ENCODE assay signal across 8 cellular contexts in the genomic region with DNA sequence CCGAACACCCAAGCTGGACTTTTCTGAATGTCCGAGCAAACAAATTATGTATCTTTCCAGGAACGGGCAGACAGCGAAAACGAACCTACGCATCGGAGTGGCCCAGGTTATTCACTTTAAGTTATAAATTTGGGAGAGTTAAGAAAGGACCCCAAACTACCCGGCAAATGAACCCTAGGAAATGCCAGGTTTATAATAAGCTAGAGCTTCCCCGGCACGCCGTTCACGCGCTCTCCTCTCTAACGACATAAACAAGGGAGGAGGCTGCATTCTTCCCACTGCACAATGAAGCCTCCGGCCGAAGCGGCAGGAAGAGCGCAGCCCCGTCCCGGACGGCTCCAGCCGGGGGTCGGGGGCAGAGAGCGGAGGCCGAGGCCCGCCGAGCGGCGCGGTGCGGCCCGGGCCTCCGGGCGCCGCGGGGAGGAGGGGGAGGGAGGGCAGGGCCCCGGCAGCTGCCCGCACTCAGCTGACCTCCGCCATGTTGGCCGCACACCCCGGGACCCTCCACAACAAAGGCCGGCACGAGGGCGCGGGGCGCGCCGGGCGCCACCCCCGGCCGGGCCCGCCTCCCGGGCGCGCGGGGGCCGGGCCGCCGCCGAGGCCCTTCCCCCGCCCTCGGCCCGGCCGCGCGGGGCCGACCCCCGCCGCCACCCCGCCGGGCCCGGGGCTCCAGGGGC. TPM values are rescaled to one million over a fixed set of nuclear protein-coding genes. Genes with fewer than 3 reads are reported as not detected.
DNase-seq lines count a peak whose midpoint lies in the region; ATAC-seq and TF ChIP-seq lines count a peak whose summit lies in the region.

No MANE protein-coding gene starts in this region.

- intact Hi-C loops in Panc1 (cut with micrococcal nuclease; ENCODE audit: unreplicated experiment), result no loop called here
- intact Hi-C loops in adrenal gland (cut with DNase I), result no loop called here
- intact Hi-C loops in ovary (cut with DNase I), result loop anchor here in 3 of 4 donors (10.0 kb wide), 3 partner anchors 120 to 230 kb away; a partner anchor contains a TSS

- H3K27ac Mint-ChIP-seq in CD8-positive, alpha-beta memory T cell, result peak overlapping the region; percentile 73 to 97 (median 92)

- H3K4me1 ChIP-seq in CD8-positive, alpha-beta memory T cell (ENCODE audit: insufficient read depth, low read length), result peaks cover 16% of the 10 kb centered on the region
- H3K4me1 ChIP-seq in Panc1 (ENCODE audit: control insufficient read depth, insufficient read depth, low read length), result peaks cover 9% of the 10 kb centered on the region
- H3K4me1 ChIP-seq in adrenal gland (replicated peaks in 1 of 2), result peaks cover 35 to 36% of the 10 kb centered on the region in 2 donors
- H3K4me1 ChIP-seq in cardiac muscle cell (ENCODE audit: low read depth), result peaks cover 13% of the 10 kb centered on the region
- H3K4me1 ChIP-seq in ovary (ENCODE audit: insufficient read depth), result peaks cover 20% of the 10 kb centered on the region

- peaks cover 0 to 3% of the 10 kb centered on the region in 2 donors for H3K27me3 Mint-ChIP-seq in CD8-positive, alpha-beta memory T cell

- TF ChIP-seq POLR2A in adrenal gland (IDR thresholded peaks at IDR 0.05) (peak in 1 of 2 donors; percentile 46), ovary (IDR thresholded peaks at IDR 0.05) (no peak)

- H3K9me3 ChIP-seq in CD8-positive, alpha-beta memory T cell (ENCODE audit: low read length), result no peaks in the 10 kb centered on the region
- no peaks in the 10 kb centered on the region for H3K9me3 ChIP-seq in Panc1 (ENCODE audit: control insufficient read depth, insufficient read depth, low read depth, low read length)
- no peaks in the 10 kb centered on the region for H3K9me3 ChIP-seq in adrenal gland (replicated peaks in 1 of 3)
- H3K9me3 ChIP-seq in cardiac muscle cell (ENCODE audit: low read depth), result no peaks in the 10 kb centered on the region
- H3K9me3 ChIP-seq in ovary, result no peaks in the 10 kb centered on the region

- TF ChIP-seq EP300 in ovary (IDR thresholded peaks at IDR 0.05), result no peak

- H3K4me3 Mint-ChIP-seq in CD8-positive, alpha-beta memory T cell, result peak overlapping the region; percentile 88 to 99 (median 92)

- TF ChIP-seq CTCF in Panc1 (IDR thresholded peaks at IDR 0.05) (no peak), adrenal gland (IDR thresholded peaks at IDR 0.05) (no peak), cardiac muscle cell (IDR thresholded peaks at IDR 0.05; ENCODE audit: low read depth, low read length) (no peak), ovary (IDR thresholded peaks at IDR 0.05) (no peak)

- BruUV-seq in Panc1 (replicated peaks; lab: Mats Ljungman, UMichigan), result no TSS peak

- POLR2A ChIA-PET in CD8-positive, alpha-beta memory T cell (lab: Charles Lee), result interaction anchor here (0.7 to 3.1 kb wide), 6 partner anchors 15 to 229 kb away, joined by 3 to 29 read pairs (median 8); a partner anchor contains a TSS
- POLR2A ChIA-PET in Panc1 (lab: Charles Lee), result no interaction called here

- peak overlapping the region; percentile 53 for H3K27ac ChIP-seq in CD8-positive, alpha-beta memory T cell (ENCODE audit: low read depth, low read length)
- H3K27ac ChIP-seq in Panc1 (ENCODE audit: low read length), result peak overlapping the region; percentile 91
- H3K27ac ChIP-seq in adrenal gland, result peak overlapping the region; percentile 48 to 100 (median 99)
- H3K27ac ChIP-seq in cardiac muscle cell, result peak overlapping the region; percentile 100
- peak overlapping the region; percentile 99 to 100 for H3K27ac ChIP-seq in ovary

- peak; percentile 14 to 54 (median 30) for DNase-seq in CD8-positive, alpha-beta memory T cell
- DNase-seq in Panc1 (ENCODE audit: low read depth, low spot score) (no peak), adrenal gland (peak; percentile 54 to 76 (median 67)), cardiac muscle cell (ENCODE audit: low read depth in 1 of 2, low spot score in 1 of 2) (peak; percentile 75 to 85), ovary (peak; percentile 58 to 81 (median 72)), GOT3 (lab: John Stamatoyannopoulos, UW) (no peak)

- peak; percentile 56 for ATAC-seq in GM19023 (IDR thresholded peaks at IDR 0.05; ENCODE audit: unreplicated experiment)
- ATAC-seq in HG03097 (IDR thresholded peaks at IDR 0.05; ENCODE audit: low FRiP score, unreplicated experiment), result peak; percentile 40
- ATAC-seq in Panc1, result peak; percentile 83

- peaks cover 18 to 39% (median 18%) of the 10 kb centered on the region in 3 donors for H3K4me1 Mint-ChIP-seq in CD8-positive, alpha-beta memory T cell

- peaks cover 0 to 7% (median 0%) of the 10 kb centered on the region in 3 donors for H3K36me3 Mint-ChIP-seq in CD8-positive, alpha-beta memory T cell

- CTCF ChIA-PET in CD8-positive, alpha-beta memory T cell (lab: Charles Lee), result interaction anchor here (1.2 to 2.6 kb wide), 3 partner anchors 18 to 239 kb away, joined by 3 to 12 read pairs (median 4); no protein-coding TSS in a partner anchor
- CTCF ChIA-PET in Panc1 (lab: Charles Lee), result no interaction called here

- in situ Hi-C loops in Panc1 (cut with HindIII; ENCODE audit: low pct_unique_long_range_greater_than_20kb, low sequenced_read_pairs), result no loop called here

- peak overlapping the region; percentile 64 for H3K4me3 ChIP-seq in CD8-positive, alpha-beta memory T cell (ENCODE audit: low read length)
- H3K4me3 ChIP-seq in Panc1 (ENCODE audit: low read depth in 2 of 2, low read length in 2 of 2), result peak overlapping the region; percentile 87 to 90
- peak overlapping the region; percentile 36 to 98 (median 68) for H3K4me3 ChIP-seq in adrenal gland
- H3K4me3 ChIP-seq in cardiac muscle cell, result peak overlapping the region; percentile 99
- peak overlapping the region; percentile 88 for H3K4me3 ChIP-seq in ovary

- H3K36me3 ChIP-seq in CD8-positive, alpha-beta memory T cell (ENCODE audit: insufficient read depth, low read length), result no peaks in the 10 kb centered on the region
- H3K36me3 ChIP-seq in Panc1 (ENCODE audit: control insufficient read depth, insufficient read depth, low read length) (no peaks in the 10 kb centered on the region; the same call in none of the 2 replicates), adrenal gland (replicated peaks in 1 of 2) (no peaks in the 10 kb centered on the region), cardiac muscle cell (peaks cover 2% of the 10 kb centered on the region), ovary (no peaks in the 10 kb centered on the region)

- 0 to 1% (median 0%) methylated on average over 14 to 55 of the region's 72 CpGs for WGBS in adrenal gland, 4 donors
- 1% methylated on average over 30 to 71 of the region's 72 CpGs for WGBS in ovary, 3 donors

- no peaks in the 10 kb centered on the region for H3K27me3 ChIP-seq in CD8-positive, alpha-beta memory T cell (ENCODE audit: insufficient read depth, low read length, poor library complexity, severe bottlenecking)
- H3K27me3 ChIP-seq in Panc1 (ENCODE audit: control insufficient read depth, insufficient read depth, low read length), result no peaks in the 10 kb centered on the region
- H3K27me3 ChIP-seq in adrenal gland, result no peaks in the 10 kb centered on the region
- H3K27me3 ChIP-seq in cardiac muscle cell, result no peaks in the 10 kb centered on the region
- no peaks in the 10 kb centered on the region for H3K27me3 ChIP-seq in ovary

- no peaks in the 10 kb centered on the region for H3K9me3 Mint-ChIP-seq in CD8-positive, alpha-beta memory T cell

RNA-seq across cellular contexts. Expression of a gene that starts 0.8 kb away (rescaled TPM):
- total RNA-seq in CD8-positive, alpha-beta memory T cell, result 10 to 100 TPM; 11.6 to 13.3 TPM
- polyA plus RNA-seq in CD8-positive, alpha-beta memory T cell, result 10.7 TPM
- 18.8 TPM for total RNA-seq in Panc1 (2021; ENCODE audit: unreplicated experiment)
- 11.3 TPM for polyA plus RNA-seq in Panc1 (2012; ENCODE audit: insufficient read length)
- total RNA-seq in adrenal gland, result 10 to 100 TPM; 11.8 to 27.5 (median 18.0) TPM
- 10 to 100 TPM in 2 of 3 donors, 1 to 10 TPM in 1; 9.9 to 17.4 (median 10.9) TPM for polyA plus RNA-seq in adrenal gland
- 26.8 and 26.9 TPM in 2 replicates for total RNA-seq in cardiac muscle cell
- 46.4 and 64.8 TPM in 2 replicates for polyA plus RNA-seq in cardiac muscle cell
- total RNA-seq in ovary, result 10 to 100 TPM; 24.3 to 36.4 (median 28.6) TPM
- polyA plus RNA-seq in ovary, result 10 to 100 TPM; 24.6 to 26.5 TPM

Comparison
In these comparisons a context has a peak if more than half of its experiments do, and no peak if none do; other contexts are left out.
1. DNase-seq: peak in CD8-positive, alpha-beta memory T cell (5 of 5), adrenal gland (7 of 7), cardiac muscle cell (2 of 2) and ovary (5 of 5); none in Panc1 (single experiment) and GOT3 (single experiment).
2. intact Hi-C loops: an anchor here in ovary (10.0 kb wide); none called in Panc1 and adrenal gland.
3. Peak in every context shown above with its lines, with median percentiles within 50 percentile points of each other: H3K27ac ChIP-seq, H3K4me3 ChIP-seq and ATAC-seq.